Comparison of ENCODE assay signal across 8 cellular contexts in genomic region chr5:67160985-67161384, GRCh38. TPM values are rescaled to one million over a fixed set of nuclear protein-coding genes. Genes with fewer than 3 reads are reported as not detected.
DNase-seq lines count a peak whose midpoint lies in the region; ATAC-seq lines count a peak whose summit lies in the region.

No MANE protein-coding gene starts in this region.

- no peak overlapping the region for H3K27ac ChIP-seq in CD8-positive, alpha-beta memory T cell (ENCODE audit: low read depth, low read length)
- no peak overlapping the region for H3K27ac ChIP-seq in substantia nigra (ENCODE audit: low read depth, low read length, poor library complexity, severe bottlenecking)

- H3K4me3 ChIP-seq in CD8-positive, alpha-beta memory T cell (ENCODE audit: low read length) = peak overlapping the region; percentile 3

- peak overlapping the region; percentile 73 to 97 (median 82) for H3K4me3 Mint-ChIP-seq in CD8-positive, alpha-beta memory T cell
- no peak overlapping the region for H3K4me3 Mint-ChIP-seq in naive B cell

- peaks cover 71% of the 10 kb centered on the region for H3K4me1 ChIP-seq in CD8-positive, alpha-beta memory T cell (ENCODE audit: insufficient read depth, low read length)

- CTCF ChIA-PET in CD8-positive, alpha-beta memory T cell (lab: Charles Lee) = interaction anchor here (0.9 to 16.9 kb wide), 4 partner anchors 8 to 55 kb away, joined by 3 to 342 read pairs (median 3); no protein-coding TSS in a partner anchor

- POLR2A ChIA-PET in CD8-positive, alpha-beta memory T cell (lab: Charles Lee) = interaction anchor here (1.1 to 2.9 kb wide), 2 partner anchors 46 to 156 kb away, joined by 4 to 17 read pairs; no protein-coding TSS in a partner anchor

- H3K9me3 ChIP-seq in CD8-positive, alpha-beta memory T cell (ENCODE audit: low read length) = no peaks in the 10 kb centered on the region

- peaks cover 61 to 94% (median 79%) of the 10 kb centered on the region in 3 donors for H3K4me1 Mint-ChIP-seq in CD8-positive, alpha-beta memory T cell
- peaks cover 12 to 32% (median 29%) of the 10 kb centered on the region in 3 donors for H3K4me1 Mint-ChIP-seq in naive B cell

- peak in 1 of 5 donors; percentile 69 for DNase-seq in CD8-positive, alpha-beta memory T cell
- DNase-seq in RPMI7951 (ENCODE audit: low read depth) = peak; percentile 56
- peak; percentile 76 for DNase-seq in astrocyte of the hippocampus (ENCODE audit: low read depth, low spot score)
- DNase-seq in naive B cell = no peak
- no peak for DNase-seq in NCI-H1417 (lab: John Stamatoyannopoulos, UW)
- no peak for DNase-seq in NCI-H2107 treated with DMSO at 0.1 percent for 48 hours (lab: John Stamatoyannopoulos, UW; ENCODE audit: unreplicated experiment)
- DNase-seq in substantia nigra (lab: John Stamatoyannopoulos, UW) = no peak

- H3K9me3 Mint-ChIP-seq in CD8-positive, alpha-beta memory T cell = no peaks in the 10 kb centered on the region
- H3K9me3 Mint-ChIP-seq in naive B cell = no peaks in the 10 kb centered on the region

- H3K27me3 ChIP-seq in CD8-positive, alpha-beta memory T cell (ENCODE audit: insufficient read depth, low read length, poor library complexity, severe bottlenecking) = no peaks in the 10 kb centered on the region

- peaks cover 6 to 30% (median 8%) of the 10 kb centered on the region in 3 donors for H3K36me3 Mint-ChIP-seq in CD8-positive, alpha-beta memory T cell
- no peaks in the 10 kb centered on the region for H3K36me3 Mint-ChIP-seq in naive B cell

- ATAC-seq in naive B cell (ENCODE audit: low read depth in 2 of 2) (no peak), HG02885 (IDR thresholded peaks at IDR 0.05; ENCODE audit: poor library complexity, unreplicated experiment) (no peak)

- no peaks in the 10 kb centered on the region for H3K36me3 ChIP-seq in CD8-positive, alpha-beta memory T cell (ENCODE audit: insufficient read depth, low read length)

- H3K27ac Mint-ChIP-seq in CD8-positive, alpha-beta memory T cell = peak overlapping the region; percentile 77 to 99 (median 91)
- peak overlapping the region in 4 of 6 donors; percentile 1 to 70 (median 6) for H3K27ac Mint-ChIP-seq in naive B cell

- no peaks in the 10 kb centered on the region for H3K27me3 Mint-ChIP-seq in CD8-positive, alpha-beta memory T cell
- no peaks in the 10 kb centered on the region for H3K27me3 Mint-ChIP-seq in naive B cell

RNA-seq across cellular contexts. Expression of gene CD180, which starts 35.6 kb away (rescaled TPM):
- under 1 TPM; 0.24 to 0.27 TPM for total RNA-seq in CD8-positive, alpha-beta memory T cell
- not detected for polyA plus RNA-seq in CD8-positive, alpha-beta memory T cell
- total RNA-seq in RPMI7951 (2014; rRNA removed; shearing (Covaris generic)) = under 0.01 TPM in 1 of 2 replicates, not detected in the other
- polyA plus RNA-seq in naive B cell (ENCODE audit: low read depth in 6 of 6) = 100 to 1,000 TPM in 3 of 6 donors, 10 to 100 TPM in 3; 29.6 to 131 (median 91.3) TPM

Comparison
In these comparisons a context has a peak if more than half of its experiments do, and no peak if none do; other contexts are left out.
1. DNase-seq: peak in RPMI7951 (single experiment) and astrocyte of the hippocampus (single experiment); none in naive B cell (single experiment), NCI-H1417 (0 of 3), NCI-H2107 treated with DMSO at 0.1 percent for 48 hours (single experiment) and substantia nigra (0 of 49).
2. H3K4me3 Mint-ChIP-seq: peak in CD8-positive, alpha-beta memory T cell (7 of 7); none in naive B cell (0 of 8).